13 cellular contexts compared by ENCODE assay signal in genomic region chr3:172127141-172127540, GRCh38.
DNase-seq lines count a peak whose midpoint lies in the region; ATAC-seq and TF ChIP-seq lines count a peak whose summit lies in the region.
"Had no signal": no experiment of that assay in that cellular context is flagged by ENCODE, and none has a peak within 500 bp of the region (broad histone marks: within the 10 kb centered on the region; RNA-seq: fewer than 3 reads in every experiment).

No MANE protein-coding gene starts in this region.

- peaks cover 90% of the 10 kb centered on the region for H3K79me2 ChIP-seq in PC-3 (ENCODE audit: low read length)

- H3K4me3 Mint-ChIP-seq in natural killer cell = peak overlapping the region; percentile 60
- H3K4me3 Mint-ChIP-seq: activated naive CD4-positive, alpha-beta T cell treated with anti-CD3 and anti-CD28 coated beads for 36 hours; memory B cell had no signal

- H4K20me1 ChIP-seq in PC-3 (ENCODE audit: low read length) = no peaks in the 10 kb centered on the region

- no peak overlapping the region for H3K4me3 ChIP-seq in PC-3 (ENCODE audit: low read length)
- no peak overlapping the region for H3K4me3 ChIP-seq in coronary artery
- no peak overlapping the region for H3K4me3 ChIP-seq in tibial artery
- H3K4me3 ChIP-seq in MG63 = no peak overlapping the region

- H3K4me1 Mint-ChIP-seq in natural killer cell = peaks cover 83 to 84% of the 10 kb centered on the region in 2 donors
- H3K4me1 Mint-ChIP-seq: memory B cell had no signal

- H3K36me3 ChIP-seq in PC-3 (ENCODE audit: low read depth, low read length) (peaks cover 22% of the 10 kb centered on the region), tibial artery (peaks cover 0 to 6% (median 0%) of the 10 kb centered on the region in 3 donors), MG63 (peaks cover 57% of the 10 kb centered on the region)

- no peaks in the 10 kb centered on the region for H3K9me3 ChIP-seq in PC-3 (ENCODE audit: low read length)
- no peaks in the 10 kb centered on the region for H3K9me3 ChIP-seq in tibial artery
- no peaks in the 10 kb centered on the region for H3K9me3 ChIP-seq in MG63

- H3F3A ChIP-seq in PC-3 (ENCODE audit: low read length, unreplicated experiment) = peaks cover 6% of the 10 kb centered on the region

- peaks cover 4% of the 10 kb centered on the region for H3K36me3 Mint-ChIP-seq in natural killer cell

- H3K4me2 ChIP-seq in PC-3 (ENCODE audit: low read length) = peak overlapping the region; percentile 1; the same call in 1 of the 2 replicates

- intact Hi-C loops in PC-3 (cut with micrococcal nuclease) = no loop called here
- intact Hi-C loops in natural killer cell (cut with micrococcal nuclease) = no loop called here
- intact Hi-C loops in tibial artery (cut with DNase I; ENCODE audit: low total_unique reads) = loop anchor here (10.0 kb wide), 1 partner anchor 62 kb away; no protein-coding TSS in a partner anchor

- no peaks in the 10 kb centered on the region for H3K27me3 Mint-ChIP-seq in natural killer cell (ENCODE audit: low read depth in 2 of 2)
- H3K27me3 Mint-ChIP-seq: memory B cell had no signal

- no peaks in the 10 kb centered on the region for H3K27me3 ChIP-seq in PC-3 (ENCODE audit: low read length)
- H3K27me3 ChIP-seq in tibial artery = no peaks in the 10 kb centered on the region
- no peaks in the 10 kb centered on the region for H3K27me3 ChIP-seq in MG63

- no peaks in the 10 kb centered on the region for H3K9me3 Mint-ChIP-seq in natural killer cell
- H3K9me3 Mint-ChIP-seq: activated naive CD4-positive, alpha-beta T cell treated with anti-CD3 and anti-CD28 coated beads for 36 hours; memory B cell had no signal

- no peak overlapping the region for H2AFZ ChIP-seq in PC-3 (ENCODE audit: low read length)

- H3K27ac ChIP-seq in PC-3 (ENCODE audit: low read length) (no peak overlapping the region), coronary artery (peak overlapping the region; percentile 63 to 70), tibial artery (peak overlapping the region; percentile 63 to 66)

- POLR2A ChIA-PET in PC-3 (lab: Charles Lee; ENCODE audit: unreplicated experiment) = no interaction called here

- H3K9me2 ChIP-seq in PC-3 (replicated peaks; ENCODE audit: low read length) = no peaks in the 10 kb centered on the region

- no peak overlapping the region for H3K9ac ChIP-seq in PC-3 (ENCODE audit: low read length)

- peaks cover 63% of the 10 kb centered on the region for H3K4me1 ChIP-seq in PC-3 (ENCODE audit: insufficient read depth, low read length)
- H3K4me1 ChIP-seq in tibial artery = peaks cover 0 to 70% (median 37%) of the 10 kb centered on the region in 4 donors

- peak overlapping the region; percentile 79 to 87 for H3K27ac Mint-ChIP-seq in natural killer cell
- H3K27ac Mint-ChIP-seq: activated naive CD4-positive, alpha-beta T cell treated with anti-CD3 and anti-CD28 coated beads for 36 hours; memory B cell had no signal

- no peak for DNase-seq in PC-3
- DNase-seq in coronary artery (ENCODE audit: low spot score) = no peak
- no peak for DNase-seq in natural killer cell
- DNase-seq in tibial artery = no peak
- DNase-seq in SHP77 treated with DMSO at 0.1 percent for 48 hours (lab: John Stamatoyannopoulos, UW) = no peak
- no peak for DNase-seq in GOT3 (lab: John Stamatoyannopoulos, UW)
- DNase-seq in MG63 = no peak
- DNase-seq: activated naive CD4-positive, alpha-beta T cell treated with anti-CD3 and anti-CD28 coated beads for 36 hours; erythroblast; posterior cingulate gyrus; stimulated activated CD4-positive, alpha-beta T cell treated with anti-CD3 and anti-CD28 coated beads, Interleukin-2, amount 100 ng/mL, for 24 hours had no signal

- CTCF ChIA-PET in PC-3 (lab: Charles Lee) = interaction anchor here (0.6 kb wide), 1 partner anchor 22 kb away, joined by 5 read pairs; no protein-coding TSS in a partner anchor

- BruUV-seq in PC-3 (replicated peaks; lab: Mats Ljungman, UMichigan) = no TSS peak

- ATAC-seq in PC-3 (no peak), natural killer cell (no peak)
- ATAC-seq: HCT116 had no signal

- TF ChIP-seq CTCF in PC-3 (conservative IDR thresholded peaks at IDR 0.05; ENCODE audit: low read depth, low read length) (no peak), coronary artery (IDR thresholded peaks at IDR 0.05) (no peak), natural killer cell (IDR thresholded peaks at IDR 0.05) (no peak), tibial artery (IDR thresholded peaks at IDR 0.05) (no peak)
